Comparison of ENCODE assay signal across 11 cellular contexts in genomic region chr13:113726961-113727411, GRCh38. TPM values are rescaled to one million over a fixed set of nuclear protein-coding genes. Genes with fewer than 3 reads are reported as not detected.
DNase-seq lines count a peak whose midpoint lies in the region; ATAC-seq and TF ChIP-seq lines count a peak whose summit lies in the region.
"Had no signal": no experiment of that assay in that cellular context is flagged by ENCODE, and none has a peak within 500 bp of the region (broad histone marks: within the 10 kb centered on the region; RNA-seq: fewer than 3 reads in every experiment).

No MANE protein-coding gene starts in this region.

- DNase-seq in Right ventricle myocardium superior (peak; percentile 41), left cardiac atrium (no peak), GM10266 (ENCODE audit: extremely low spot score) (no peak)
- no peak for DNase-seq in activated T-cell treated with anti-CD3 and anti-CD28 coated beads, Interleukin-2, amount 50 U/mL, for 4 hours
- DNase-seq: testis had no signal

- no peak overlapping the region for H3K9ac ChIP-seq in iPS-15b (ENCODE audit: low read depth, low read length)

- ATAC-seq in Right ventricle myocardium superior (ENCODE audit: poor library complexity), result no peak
- ATAC-seq in left cardiac atrium, result no peak
- ATAC-seq in activated T-cell treated with anti-CD3 and anti-CD28 coated beads, Interleukin-2, amount 50 U/mL, for 4 hours, result no peak
- ATAC-seq in GM21423 (IDR thresholded peaks at IDR 0.05; ENCODE audit: unreplicated experiment), result no peak
- no peak for ATAC-seq in GM18519 (IDR thresholded peaks at IDR 0.05; ENCODE audit: low FRiP score, unreplicated experiment)
- no peak for ATAC-seq in HG02571 (IDR thresholded peaks at IDR 0.05; ENCODE audit: unreplicated experiment)

- intact Hi-C loops in Right ventricle myocardium superior (cut with DNase I), result no loop called here
- intact Hi-C loops in left cardiac atrium (cut with DNase I), result no loop called here

- H3K9me3 Mint-ChIP-seq in activated T-cell treated with anti-CD3 and anti-CD28 coated beads, Interleukin-2, amount 50 U/mL, for 4 hours, result no peaks in the 10 kb centered on the region

- peak overlapping the region; percentile 43 for H3K4me3 ChIP-seq in iPS-15b (ENCODE audit: low read depth, low read length)
- H3K4me3 ChIP-seq: lung had no signal

- H3K27me3 ChIP-seq in iPS-15b (ENCODE audit: control insufficient read depth, insufficient read depth, low read length), result no peaks in the 10 kb centered on the region
- H3K27me3 ChIP-seq: testis had no signal

- no peaks in the 10 kb centered on the region for H3K36me3 ChIP-seq in iPS-15b (ENCODE audit: control insufficient read depth, insufficient read depth, low read length)

- H3K4me1 Mint-ChIP-seq in activated T-cell treated with anti-CD3 and anti-CD28 coated beads, Interleukin-2, amount 50 U/mL, for 4 hours (ENCODE audit: low read depth), result peaks cover 17% of the 10 kb centered on the region

- no peaks in the 10 kb centered on the region for H3K9me3 ChIP-seq in iPS-15b (ENCODE audit: control insufficient read depth, insufficient read depth, low read length)
- H3K9me3 ChIP-seq: testis had no signal

- no peaks in the 10 kb centered on the region for H3K36me3 Mint-ChIP-seq in activated T-cell treated with anti-CD3 and anti-CD28 coated beads, Interleukin-2, amount 50 U/mL, for 4 hours (ENCODE audit: insufficient read depth)

- peaks cover 20% of the 10 kb centered on the region for H3K27me3 Mint-ChIP-seq in activated T-cell treated with anti-CD3 and anti-CD28 coated beads, Interleukin-2, amount 50 U/mL, for 4 hours (ENCODE audit: low read depth)

- peak overlapping the region; percentile 56 for H3K4me3 Mint-ChIP-seq in activated T-cell treated with anti-CD3 and anti-CD28 coated beads, Interleukin-2, amount 50 U/mL, for 4 hours

- no peaks in the 10 kb centered on the region for H3K4me1 ChIP-seq in iPS-15b (ENCODE audit: control insufficient read depth, insufficient read depth, low read length)

- no peak for TF ChIP-seq CTCF in GM10266 (IDR thresholded peaks at IDR 0.05; ENCODE audit: control insufficient read depth, insufficient read depth, low read depth, missing control alignments)

RNA-seq across cellular contexts. Expression of gene TMEM255B, which starts 32.0 kb away (rescaled TPM):
- total RNA-seq in Right ventricle myocardium superior (6.9 TPM), left cardiac atrium (10 to 100 TPM; 10.5 to 14.1 TPM)
- 1 to 10 TPM; 1.1 to 1.4 (median 1.3) TPM for total RNA-seq in activated T-cell treated with anti-CD3 and anti-CD28 coated beads, Interleukin-2, amount 50 U/mL, for 4 hours

RNA-seq across cellular contexts. Expression of gene GRK1, which starts 60.0 kb away (rescaled TPM):
- total RNA-seq in Right ventricle myocardium superior, result 0.13 TPM
- total RNA-seq in left cardiac atrium, result under 1 TPM; 0.13 to 0.44 TPM
- under 1 TPM in 1 of 3 donors, not detected in 2; 0.05 TPM for total RNA-seq in activated T-cell treated with anti-CD3 and anti-CD28 coated beads, Interleukin-2, amount 50 U/mL, for 4 hours
- total RNA-seq: OCI-LY7 had no signal
